Comparison of ENCODE assay signal across 8 cellular contexts in genomic region chr2:242085941-242086621, GRCh38.
A peak's percentile ranks its signal among the peaks of the same experiment; 100 is the strongest.
DNase-seq lines count a peak whose midpoint lies in the region; ATAC-seq and TF ChIP-seq lines count a peak whose summit lies in the region.

No MANE protein-coding gene starts in this region.

- peak in 1 of 2 donors; percentile 19 for TF ChIP-seq POLR2A in gastroesophageal sphincter (IDR thresholded peaks at IDR 0.05)

- H3K9me3 ChIP-seq in gastroesophageal sphincter, result no peaks in the 10 kb centered on the region

- H3K27ac ChIP-seq in gastroesophageal sphincter, result peak overlapping the region in 2 of 4 donors; percentile 25 to 29

- H3K4me3 Mint-ChIP-seq in CD14-positive monocyte, result peak overlapping the region; percentile 74 to 85

- ATAC-seq in GM21825 (IDR thresholded peaks at IDR 0.05; ENCODE audit: unreplicated experiment), result peak; percentile 31
- ATAC-seq in gastroesophageal sphincter, result peak; percentile 31
- peak; percentile 26 for ATAC-seq in stimulated activated naive CD8-positive, alpha-beta T cell treated with anti-CD3 and anti-CD28 coated beads, Interleukin-15, Interleukin-2, amounts not matched to agents 100 U/mL and 50 U/mL, for 24 hours
- ATAC-seq in HG02973 (IDR thresholded peaks at IDR 0.05; ENCODE audit: unreplicated experiment), result no peak

- WGBS in gastroesophageal sphincter (ENCODE audit: low coverage in 1 of 2), 2 donors, result 33 to 45% methylated on average over 3 to 6 of the region's 6 CpGs

- peaks cover 10% of the 10 kb centered on the region for H3K27me3 ChIP-seq in gastroesophageal sphincter

- H3K27me3 Mint-ChIP-seq in CD14-positive monocyte (ENCODE audit: low read depth in 3 of 3), result peaks cover 0 to 5% (median 0%) of the 10 kb centered on the region in 3 donors

- no peak overlapping the region for H3K4me3 ChIP-seq in gastroesophageal sphincter

- peaks cover 0 to 29% (median 0%) of the 10 kb centered on the region in 3 donors for H3K4me1 ChIP-seq in gastroesophageal sphincter

- H3K36me3 Mint-ChIP-seq in CD14-positive monocyte, result peaks cover 0 to 4% of the 10 kb centered on the region in 2 donors

- TF ChIP-seq CTCF in CD14-positive monocyte (IDR thresholded peaks at IDR 0.05), result no peak
- no peak for TF ChIP-seq CTCF in gastroesophageal sphincter (IDR thresholded peaks at IDR 0.05)

- no peak for TF ChIP-seq EP300 in gastroesophageal sphincter (IDR thresholded peaks at IDR 0.05)

- H3K36me3 ChIP-seq in gastroesophageal sphincter, result no peaks in the 10 kb centered on the region

- H3K27ac Mint-ChIP-seq in CD14-positive monocyte, result peak overlapping the region; percentile 93 to 99 (median 98)

- intact Hi-C loops in CD14-positive monocyte (cut with micrococcal nuclease), result loop anchor here in 1 of 2 donors (5.0 kb wide), 1 partner anchor 114 kb away; no protein-coding TSS in a partner anchor

- peaks cover 0 to 3% (median 3%) of the 10 kb centered on the region in 7 donors for H3K9me3 Mint-ChIP-seq in CD14-positive monocyte

- H3K4me1 Mint-ChIP-seq in CD14-positive monocyte, result peaks cover 40% of the 10 kb centered on the region

- DNase-seq in CD14-positive monocyte (ENCODE audit: low spot score), result peak; percentile 86
- DNase-seq in SKM-1 (lab: John Stamatoyannopoulos, UW; ENCODE audit: unreplicated experiment), result peak; percentile 78
- DNase-seq in stimulated activated naive CD8-positive, alpha-beta T cell treated with anti-CD3 and anti-CD28 coated beads, Interleukin-15, Interleukin-2, amounts not matched to agents 100 U/mL and 50 U/mL, for 24 hours, result peak; percentile 47
- no peak for DNase-seq in NCI-H510A (lab: John Stamatoyannopoulos, UW)
- no peak for DNase-seq in central memory CD4-positive, alpha-beta T cell

Comparison
In these comparisons a context has a peak if more than half of its experiments do, and no peak if none do; other contexts are left out.
1. DNase-seq: peak in CD14-positive monocyte (single experiment), SKM-1 (single experiment) and stimulated activated naive CD8-positive, alpha-beta T cell treated with anti-CD3 and anti-CD28 coated beads, Interleukin-15, Interleukin-2, amounts not matched to agents 100 U/mL and 50 U/mL, for 24 hours (single experiment); none in NCI-H510A (single experiment) and central memory CD4-positive, alpha-beta T cell (single experiment).